ENCODE assay signal across 11 cellular contexts in the genomic region with DNA sequence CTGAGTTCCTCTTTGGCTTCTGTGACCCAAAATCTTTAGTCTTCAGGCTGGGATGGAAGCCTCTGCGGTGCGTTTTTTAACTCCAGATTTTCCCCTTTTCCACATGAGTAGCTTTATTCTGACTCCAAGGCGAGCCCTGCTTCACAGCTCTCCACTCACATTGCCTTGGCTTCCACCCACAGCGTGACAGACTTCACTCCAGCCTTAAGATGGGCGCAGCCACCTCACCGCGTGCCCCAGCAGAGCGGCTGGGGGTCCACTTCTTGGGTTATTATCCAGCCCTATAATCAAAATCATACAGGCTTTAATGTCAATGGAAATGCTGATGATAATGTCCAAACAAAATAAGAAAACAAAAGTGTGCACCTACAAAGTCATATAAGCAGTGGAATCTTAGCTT. TPM values are rescaled to one million over a fixed set of nuclear protein-coding genes. Genes with fewer than 3 reads are reported as not detected.
DNase-seq lines count a peak whose midpoint lies in the region; ATAC-seq, FAIRE-seq and TF ChIP-seq lines count a peak whose summit lies in the region.
"Had no signal": no experiment of that assay in that cellular context is flagged by ENCODE, and none has a peak within 500 bp of the region (broad histone marks: within the 10 kb centered on the region; RNA-seq: fewer than 3 reads in every experiment).

No MANE protein-coding gene starts in this region.

- DNase-seq in OCI-LY7 (ENCODE audit: low spot score) = no peak
- DNase-seq in endothelial cell of umbilical vein (ENCODE audit: low read depth, low spot score) = no peak
- no peak for DNase-seq in prostate gland (ENCODE audit: low spot score)
- DNase-seq in NCI-H2107 (lab: John Stamatoyannopoulos, UW) = no peak
- no peak for DNase-seq in glomerular visceral epithelial cell (ENCODE audit: extremely low spot score)
- DNase-seq: amniotic stem cell, NCI-H1694 had no signal

- BruUV-seq in OCI-LY7 (replicated peaks; lab: Mats Ljungman, UMichigan) = no TSS peak
- BruUV-seq in endothelial cell of umbilical vein (replicated peaks; lab: Mats Ljungman, UMichigan) = TSS peak; percentile 33

- no peaks in the 10 kb centered on the region for H3K4me1 ChIP-seq in ES-I3 (ENCODE audit: insufficient read depth, low read length)
- peaks cover 27% of the 10 kb centered on the region for H3K4me1 ChIP-seq in OCI-LY7 (ENCODE audit: insufficient read depth, low read length, poor library complexity, severe bottlenecking)
- peaks cover 10% of the 10 kb centered on the region for H3K4me1 ChIP-seq in endothelial cell of umbilical vein (ENCODE audit: control insufficient read depth, extremely low read depth, insufficient read depth, low read length)
- peaks cover 6% of the 10 kb centered on the region for H3K4me1 ChIP-seq in prostate gland (replicated peaks)

- FAIRE-seq in endothelial cell of umbilical vein (lab: Jason Lieb, UNC) = no peak

- no peak overlapping the region for H2AFZ ChIP-seq in OCI-LY7 (ENCODE audit: low read length)
- no peak overlapping the region for H2AFZ ChIP-seq in endothelial cell of umbilical vein (ENCODE audit: low read depth, low read length)

- peaks cover 14% of the 10 kb centered on the region; the same call in 1 of the 2 replicates for H3K79me2 ChIP-seq in OCI-LY7 (ENCODE audit: insufficient read depth, low read depth, low read length)
- H3K79me2 ChIP-seq in endothelial cell of umbilical vein (ENCODE audit: control insufficient read depth, insufficient read depth, low read length) = peaks cover 12% of the 10 kb centered on the region

- H3K4me2 ChIP-seq in OCI-LY7 (ENCODE audit: low read length) (peak overlapping the region; percentile 87), endothelial cell of umbilical vein (ENCODE audit: insufficient read depth, low read length) (peak overlapping the region; percentile 46)

- POLR2A ChIA-PET in OCI-LY7 (lab: Charles Lee) = no interaction called here
- POLR2A ChIA-PET in endothelial cell of umbilical vein (lab: Charles Lee) = no interaction called here

- H3K4me3 ChIP-seq in OCI-LY7 (ENCODE audit: low read depth, low read length, poor library complexity, severe bottlenecking) (peak overlapping the region; percentile 96), endothelial cell of umbilical vein (replicated peaks in 1 of 3; ENCODE audit: insufficient read depth in 1 of 3, low read depth in 1 of 3, low read length in 3 of 3) (no peak overlapping the region), prostate gland (peak overlapping the region; percentile 72 to 88)

- H4K20me1 ChIP-seq in OCI-LY7 (ENCODE audit: insufficient read depth, low read length) (no peaks in the 10 kb centered on the region), endothelial cell of umbilical vein (replicated peaks; ENCODE audit: control insufficient read depth, extremely low read depth, insufficient read depth, low read length) (no peaks in the 10 kb centered on the region)

- CTCF ChIA-PET in OCI-LY7 (lab: Charles Lee; ENCODE audit: unreplicated experiment) = interaction anchor here (0.5 kb wide), 1 partner anchor 143 kb away, joined by 6 read pairs; no protein-coding TSS in a partner anchor
- CTCF ChIA-PET in endothelial cell of umbilical vein (lab: Charles Lee) = interaction anchor here (3.7 kb wide), 1 partner anchor 128 kb away, joined by 38 read pairs; no protein-coding TSS in a partner anchor

- H3K9me1 ChIP-seq in endothelial cell of umbilical vein (replicated peaks; ENCODE audit: control insufficient read depth, extremely low read depth, insufficient read depth, low read length) = no peaks in the 10 kb centered on the region

- H3K27me3 ChIP-seq in endothelial cell of umbilical vein (ENCODE audit: control insufficient read depth in 2 of 2, insufficient read depth in 2 of 2, low read length in 2 of 2) (no peaks in the 10 kb centered on the region), prostate gland (replicated peaks; ENCODE audit: insufficient read depth) (no peaks in the 10 kb centered on the region)

- no peak for TF ChIP-seq POLR2A in endothelial cell of umbilical vein (IDR thresholded peaks at IDR 0.05; ENCODE audit: low read depth, low read length)
- no peak for TF ChIP-seq POLR2A in prostate gland (IDR thresholded peaks at IDR 0.05)

- dilution Hi-C loops in endothelial cell of umbilical vein (cut with MboI; ENCODE audit: extremely low pct_ligation_motif_present, low sequenced_read_pairs) = no loop called here

- no peaks in the 10 kb centered on the region for H3K9me2 ChIP-seq in OCI-LY7 (ENCODE audit: insufficient read depth, low read length)

- TF ChIP-seq CTCF in OCI-LY7 (conservative IDR thresholded peaks at IDR 0.05; ENCODE audit: low read length) = no peak
- no peak for TF ChIP-seq CTCF in endothelial cell of umbilical vein (IDR thresholded peaks at IDR 0.05; ENCODE audit: extremely low read depth in 1 of 2, insufficient read depth in 1 of 2, low read depth in 1 of 2, low read length in 2 of 2)
- TF ChIP-seq CTCF in prostate gland (IDR thresholded peaks at IDR 0.05) = no peak

- 78% methylated on average over 8 of the region's 8 CpGs for WGBS in prostate gland

- H3K9me3 ChIP-seq in ES-I3 (ENCODE audit: control insufficient read depth, insufficient read depth, low read length) (no peaks in the 10 kb centered on the region), OCI-LY7 (ENCODE audit: low read length) (no peaks in the 10 kb centered on the region), endothelial cell of umbilical vein (replicated peaks; ENCODE audit: control insufficient read depth, insufficient read depth, low read length) (no peaks in the 10 kb centered on the region), prostate gland (no peaks in the 10 kb centered on the region)

- peaks cover 8% of the 10 kb centered on the region for H3K36me3 ChIP-seq in ES-I3 (ENCODE audit: insufficient read depth, low read length)
- peaks cover 31% of the 10 kb centered on the region for H3K36me3 ChIP-seq in OCI-LY7 (ENCODE audit: insufficient read depth, low read length)
- peaks cover 5 to 15% of the 10 kb centered on the region in 2 experiments for H3K36me3 ChIP-seq in endothelial cell of umbilical vein (ENCODE audit: control insufficient read depth in 2 of 2, extremely low read depth in 1 of 2, insufficient read depth in 2 of 2, low read length in 2 of 2)
- peaks cover 0 to 17% of the 10 kb centered on the region in 2 donors for H3K36me3 ChIP-seq in prostate gland

- no peak overlapping the region for H3K27ac ChIP-seq in OCI-LY7 (ENCODE audit: low read depth, low read length, poor library complexity, severe bottlenecking)
- H3K27ac ChIP-seq in endothelial cell of umbilical vein (ENCODE audit: insufficient read depth, low read depth, low read length) = no peak overlapping the region
- no peak overlapping the region for H3K27ac ChIP-seq in prostate gland

- intact Hi-C loops in OCI-LY7 (cut with micrococcal nuclease; ENCODE audit: unreplicated experiment) = no loop called here
- intact Hi-C loops in endothelial cell of umbilical vein (cut with micrococcal nuclease) = no loop called here
- intact Hi-C loops in prostate gland (cut with DNase I) = no loop called here

- peak overlapping the region; percentile 59; the same call in 1 of the 2 replicates for H3K9ac ChIP-seq in ES-I3 (ENCODE audit: low read depth, low read length)
- H3K9ac ChIP-seq in endothelial cell of umbilical vein (replicated peaks; ENCODE audit: extremely low read depth, insufficient read depth, low read length) = no peak overlapping the region

- ATAC-seq in HG03378 (IDR thresholded peaks at IDR 0.05; ENCODE audit: unreplicated experiment) (no peak), GM19035 (IDR thresholded peaks at IDR 0.05; ENCODE audit: unreplicated experiment) (no peak)
- ATAC-seq: sciatic nerve had no signal

TF ChIP-seq in endothelial cell of umbilical vein, 7 proteins besides CTCF, POLR2A, EP300 and RAD21:
- no peak for TF ChIP-seq MYC (IDR thresholded peaks at IDR 0.05; ENCODE audit: low read depth, low read length)
- no peak for TF ChIP-seq FOS (IDR thresholded peaks at IDR 0.05; ENCODE audit: borderline replicate concordance, insufficient read depth, low read length)
- no peak for TF ChIP-seq JUN (IDR thresholded peaks at IDR 0.05; ENCODE audit: borderline replicate concordance, insufficient read depth, insufficient read length, low read depth)
- TF ChIP-seq, protein P1, sequence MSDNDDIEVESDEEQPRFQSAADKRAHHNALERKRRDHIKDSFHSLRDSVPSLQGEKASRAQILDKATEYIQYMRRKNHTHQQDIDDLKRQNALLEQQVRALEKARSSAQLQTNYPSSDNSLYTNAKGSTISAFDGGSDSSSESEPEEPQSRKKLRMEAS (IDR thresholded peaks at IDR 0.05; ENCODE audit: insufficient read depth, insufficient read length) = no peak
- no peak for TF ChIP-seq GATA2 (IDR thresholded peaks at IDR 0.05; ENCODE audit: insufficient read depth, insufficient read length, low read depth, low read length)
- TF ChIP-seq POLR2AphosphoS5 (IDR thresholded peaks at IDR 0.05; ENCODE audit: insufficient read depth, low read depth, low read length) = no peak
- TF ChIP-seq EZH2 (IDR thresholded peaks at IDR 0.05; ENCODE audit: borderline replicate concordance, low read depth, low read length, severe bottlenecking) = no peak

RNA-seq across cellular contexts. Expression of a gene that starts 1.2 kb away (rescaled TPM):
- total RNA-seq in OCI-LY7 (2014; rRNA removed; shearing (Covaris generic)) = 27.4 and 31.0 TPM in 2 replicates
- 58.2 and 58.9 TPM in 2 replicates for total RNA-seq in OCI-LY7 (2022)
- total RNA-seq in endothelial cell of umbilical vein = 52.9 and 55.4 TPM in 2 replicates
- polyA plus RNA-seq in endothelial cell of umbilical vein = 26.4 and 27.2 TPM in 2 replicates
- polyA plus RNA-seq in endothelial cell of umbilical vein (2011; cell fraction: cytosol; rRNA removed) = 22.0 and 22.7 TPM in 2 replicates
- polyA plus RNA-seq in endothelial cell of umbilical vein (2011; cell fraction: nucleus; rRNA removed) = 79.9 and 81.6 TPM in 2 replicates
- 32.2 and 34.4 TPM in 2 replicates for polyA plus RNA-seq in endothelial cell of umbilical vein (2012)
- polyA minus RNA-seq in endothelial cell of umbilical vein = 24.8 and 29.0 TPM in 2 replicates
- polyA minus RNA-seq in endothelial cell of umbilical vein (2011; cell fraction: cytosol; rRNA and poly(A)+ RNA removed) = 26.3 TPM
- polyA minus RNA-seq in endothelial cell of umbilical vein (2011; cell fraction: nucleus; rRNA and poly(A)+ RNA removed) = 19.5 and 26.5 TPM in 2 replicates
- total RNA-seq in prostate gland = 10 to 100 TPM; 44.3 to 79.7 TPM

Comparison
In these comparisons a context has a peak if more than half of its experiments do, and no peak if none do; other contexts are left out.
1. H3K4me3 ChIP-seq: peak in OCI-LY7 (single experiment) and prostate gland (2 of 2); none in endothelial cell of umbilical vein (0 of 3).